In the genomic region with DNA sequence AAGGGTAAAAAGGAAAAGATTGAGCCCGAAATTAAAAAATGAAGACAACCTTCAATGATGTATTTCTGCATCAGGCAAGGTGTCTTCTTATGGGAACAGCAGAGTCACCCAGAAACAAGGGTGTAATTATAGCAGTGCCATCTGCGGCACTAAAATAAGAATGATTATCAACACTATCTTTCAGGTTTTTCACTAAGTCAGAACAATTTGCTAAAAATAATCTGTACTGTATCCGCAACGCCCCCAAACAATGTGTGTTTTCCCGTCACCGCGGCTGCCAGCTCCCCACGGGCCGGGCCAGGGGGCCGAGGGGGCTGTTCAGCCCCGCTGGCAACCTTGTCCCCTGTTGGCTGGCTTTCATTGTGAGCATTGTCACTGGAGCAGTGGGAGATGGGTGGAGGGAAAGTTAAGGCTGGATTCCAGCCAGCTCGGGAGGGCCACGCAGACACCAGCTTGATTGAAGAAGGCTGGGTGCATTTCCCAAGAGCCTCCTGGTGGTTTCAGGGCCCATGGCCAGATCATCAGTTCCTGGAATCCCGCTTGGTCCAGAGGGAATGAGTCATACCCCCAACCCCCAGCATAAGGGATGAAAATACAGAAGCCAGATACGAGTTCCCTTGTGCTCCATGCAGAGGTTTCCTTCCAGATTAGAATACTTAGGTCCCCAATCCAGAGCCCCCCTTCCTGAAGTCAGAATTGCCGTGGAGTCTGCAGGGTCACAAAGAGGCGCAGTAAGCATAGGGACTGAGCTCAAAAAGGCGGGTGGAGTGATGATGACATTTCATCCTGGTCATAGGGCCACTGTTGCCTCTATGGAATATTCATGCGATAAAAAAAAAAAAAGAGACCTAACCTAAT, we compare ENCODE assay signal across 1 cellular context.
TF ChIP-seq lines count a peak whose summit lies in the region.

No MANE protein-coding gene starts in this region.

TF ChIP-seq in K562, 482 proteins besides CTCF, POLR2A, EP300 and RAD21 (continued from another document):
- 0 out of 2 replicates have a peak, but pooled peaks have one; percentile 18 for TF ChIP-seq MEF2D (tag; conservative IDR thresholded peaks at IDR 0.05; ENCODE audit: low read depth)
